Comparison of ENCODE assay signal across 3 cellular contexts in the genomic region with DNA sequence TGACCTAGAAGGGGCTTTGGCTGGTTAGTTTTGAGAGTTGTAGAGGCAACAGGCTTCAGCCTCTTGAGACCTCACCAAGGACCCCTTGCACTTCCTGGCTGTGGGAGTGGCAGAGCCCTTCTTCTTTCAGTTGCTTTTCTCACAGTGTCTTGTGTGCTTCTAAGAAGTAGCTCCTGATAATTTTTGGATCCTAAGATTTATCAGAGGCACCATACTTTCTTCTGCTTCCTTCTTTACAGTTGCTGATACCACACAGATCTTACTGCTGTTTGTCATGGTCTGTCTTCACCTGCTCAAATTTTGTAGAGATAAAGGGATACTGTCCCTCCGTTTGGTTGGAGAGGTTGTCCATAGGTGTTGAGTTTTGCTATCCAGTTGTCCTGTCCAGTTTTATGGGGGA.
TF ChIP-seq lines count a peak whose summit lies in the region.

No MANE protein-coding gene starts in this region.

TF ChIP-seq in GM12891, 5 proteins besides CTCF, POLR2A, EP300 and RAD21 (continued from another document):
- TF ChIP-seq PAX5 (IDR thresholded peaks at IDR 0.05; ENCODE audit: insufficient read depth, low read length, severe bottlenecking) (no peak), POU2F2 (IDR thresholded peaks at IDR 0.05; ENCODE audit: low read depth, low read length) (no peak), SPI1 (IDR thresholded peaks at IDR 0.05; ENCODE audit: low read depth, low read length) (no peak), POLR2AphosphoS5 (IDR thresholded peaks at IDR 0.05; ENCODE audit: low read depth, low read length) (no peak)
TF ChIP-seq in GM12891: peak in this region for 0.

TF ChIP-seq in IMR-90, 13 proteins besides CTCF, POLR2A, EP300 and RAD21 (continued from another document):
- TF ChIP-seq, protein P1, sequence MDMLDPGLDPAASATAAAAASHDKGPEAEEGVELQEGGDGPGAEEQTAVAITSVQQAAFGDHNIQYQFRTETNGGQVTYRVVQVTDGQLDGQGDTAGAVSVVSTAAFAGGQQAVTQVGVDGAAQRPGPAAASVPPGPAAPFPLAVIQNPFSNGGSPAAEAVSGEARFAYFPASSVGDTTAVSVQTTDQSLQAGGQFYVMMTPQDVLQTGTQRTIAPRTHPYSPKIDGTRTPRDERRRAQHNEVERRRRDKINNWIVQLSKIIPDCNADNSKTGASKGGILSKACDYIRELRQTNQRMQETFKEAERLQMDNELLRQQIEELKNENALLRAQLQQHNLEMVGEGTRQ (IDR thresholded peaks at IDR 0.05; ENCODE audit: low read depth, low read length), result no peak
- TF ChIP-seq RCOR1 (IDR thresholded peaks at IDR 0.05; ENCODE audit: insufficient replicate concordance, low read length) (no peak), CEBPB (IDR thresholded peaks at IDR 0.05; ENCODE audit: low read depth, low read length) (no peak), FOS (IDR thresholded peaks at IDR 0.05; ENCODE audit: low read depth, low read length) (no peak), BHLHE40 (IDR thresholded peaks at IDR 0.05; ENCODE audit: low read depth, low read length) (no peak)

TF ChIP-seq in WTC11, 78 proteins besides CTCF, POLR2A, EP300 and RAD21 (continued from another document):
- no peak for TF ChIP-seq STAT6 (CRISPR knock-in tag; conservative IDR thresholded peaks at IDR 0.05; ENCODE audit: low read depth)
- no peak for TF ChIP-seq CREB1 (CRISPR knock-in tag; IDR thresholded peaks at IDR 0.05)
- TF ChIP-seq JAZF1 (CRISPR knock-in tag; IDR thresholded peaks at IDR 0.05), result no peak
- no peak for TF ChIP-seq IRF2 (CRISPR knock-in tag; IDR thresholded peaks at IDR 0.05; ENCODE audit: borderline replicate concordance, low read depth)
- TF ChIP-seq TP53 (CRISPR knock-in tag; IDR thresholded peaks at IDR 0.05), result no peak
- no peak for TF ChIP-seq IRF1 (CRISPR knock-in tag; IDR thresholded peaks at IDR 0.05)
- TF ChIP-seq SMAD4 (CRISPR knock-in tag; IDR thresholded peaks at IDR 0.05), result no peak
- TF ChIP-seq ZBTB43 (CRISPR knock-in tag; IDR thresholded peaks at IDR 0.05), result no peak
- TF ChIP-seq ZMAT4 (CRISPR knock-in tag; IDR thresholded peaks at IDR 0.05), result no peak
- no peak for TF ChIP-seq EMX1 (CRISPR knock-in tag; IDR thresholded peaks at IDR 0.05)
- TF ChIP-seq PRDM15 (CRISPR knock-in tag; IDR thresholded peaks at IDR 0.05), result no peak
- no peak for TF ChIP-seq ZNF219 (CRISPR knock-in tag; IDR thresholded peaks at IDR 0.05; ENCODE audit: borderline replicate concordance)
- TF ChIP-seq, protein P2, sequence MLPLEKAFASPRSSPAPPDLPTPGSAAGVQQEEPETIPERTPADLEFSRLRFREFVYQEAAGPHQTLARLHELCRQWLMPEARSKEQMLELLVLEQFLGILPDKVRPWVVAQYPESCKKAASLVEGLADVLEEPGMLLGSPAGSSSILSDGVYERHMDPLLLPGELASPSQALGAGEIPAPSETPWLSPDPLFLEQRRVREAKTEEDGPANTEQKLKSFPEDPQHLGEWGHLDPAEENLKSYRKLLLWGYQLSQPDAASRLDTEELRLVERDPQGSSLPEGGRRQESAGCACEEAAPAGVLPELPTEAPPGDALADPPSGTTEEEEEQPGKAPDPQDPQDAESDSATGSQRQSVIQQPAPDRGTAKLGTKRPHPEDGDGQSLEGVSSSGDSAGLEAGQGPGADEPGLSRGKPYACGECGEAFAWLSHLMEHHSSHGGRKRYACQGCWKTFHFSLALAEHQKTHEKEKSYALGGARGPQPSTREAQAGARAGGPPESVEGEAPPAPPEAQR (CRISPR knock-in tag; IDR thresholded peaks at IDR 0.05), result no peak
